1 cellular context compared by ENCODE assay signal in genomic region chr17:7232114-7232513, GRCh38.
TF ChIP-seq lines count a peak whose summit lies in the region.

No MANE protein-coding gene starts in this region.

TF ChIP-seq in GM12878, 131 proteins besides CTCF, POLR2A, EP300 and RAD21:
- no peak for TF ChIP-seq SUZ12 (IDR thresholded peaks at IDR 0.05; ENCODE audit: unreplicated experiment)
- TF ChIP-seq, protein P1, sequence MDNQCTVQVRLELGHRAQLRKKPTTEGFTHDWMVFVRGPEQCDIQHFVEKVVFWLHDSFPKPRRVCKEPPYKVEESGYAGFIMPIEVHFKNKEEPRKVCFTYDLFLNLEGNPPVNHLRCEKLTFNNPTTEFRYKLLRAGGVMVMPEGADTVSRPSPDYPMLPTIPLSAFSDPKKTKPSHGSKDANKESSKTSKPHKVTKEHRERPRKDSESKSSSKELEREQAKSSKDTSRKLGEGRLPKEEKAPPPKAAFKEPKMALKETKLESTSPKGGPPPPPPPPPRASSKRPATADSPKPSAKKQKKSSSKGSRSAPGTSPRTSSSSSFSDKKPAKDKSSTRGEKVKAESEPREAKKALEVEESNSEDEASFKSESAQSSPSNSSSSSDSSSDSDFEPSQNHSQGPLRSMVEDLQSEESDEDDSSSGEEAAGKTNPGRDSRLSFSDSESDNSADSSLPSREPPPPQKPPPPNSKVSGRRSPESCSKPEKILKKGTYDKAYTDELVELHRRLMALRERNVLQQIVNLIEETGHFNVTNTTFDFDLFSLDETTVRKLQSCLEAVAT (IDR thresholded peaks at IDR 0.05) = 0 out of 2 replicates have a peak, but pooled peaks have one; percentile 12
